ENCODE assay signal across 10 cellular contexts in the genomic region with DNA sequence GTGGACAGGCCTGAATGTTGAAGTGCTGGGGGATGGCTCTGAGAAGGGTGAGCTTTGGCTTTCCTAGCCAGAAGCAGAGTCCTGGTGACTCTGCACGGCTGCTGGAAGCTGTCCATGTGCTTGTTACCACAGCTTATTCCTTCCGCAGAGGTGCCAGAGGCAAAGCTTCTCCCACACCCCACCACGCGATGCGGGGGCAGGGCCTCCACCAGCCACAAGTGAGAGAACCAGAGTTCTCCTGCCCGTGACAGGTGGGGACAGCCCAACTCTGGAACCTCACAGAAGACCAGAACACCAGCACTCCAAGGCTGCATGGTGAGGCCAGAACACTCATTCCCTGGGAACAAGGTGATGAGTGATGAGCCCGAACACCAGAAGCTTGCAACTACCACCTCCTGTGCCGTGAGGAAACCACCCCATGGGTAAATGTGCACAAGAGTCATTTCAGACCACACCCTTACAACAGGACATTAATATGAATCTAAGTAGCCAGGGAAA. TPM values are rescaled to one million over a fixed set of nuclear protein-coding genes. Genes with fewer than 3 reads are reported as not detected.
DNase-seq lines count a peak whose midpoint lies in the region; ATAC-seq and TF ChIP-seq lines count a peak whose summit lies in the region.
"Had no signal": no experiment of that assay in that cellular context is flagged by ENCODE, and none has a peak within 500 bp of the region (broad histone marks: within the 10 kb centered on the region; RNA-seq: fewer than 3 reads in every experiment).

No MANE protein-coding gene starts in this region.

- H3K27me3 ChIP-seq in aorta (ENCODE audit: control insufficient read depth in 1 of 2, insufficient read depth in 2 of 2, low read length in 1 of 2) = no peaks in the 10 kb centered on the region

- H3K27ac Mint-ChIP-seq in neural crest cell (ENCODE audit: unreplicated experiment) = no peak overlapping the region
- no peak overlapping the region for H3K27ac Mint-ChIP-seq in activated T-cell treated with anti-CD3 and anti-CD28 coated beads, Interleukin-2, amount 50 U/mL, for 72 hours

- intact Hi-C loops in aorta (cut with DNase I) = loop anchor here (5.0 kb wide), 3 partner anchors 35 to 80 kb away; partner anchors contain the start of gene JAG1 (in 1 of the 2)

- no peak for TF ChIP-seq CTCF in neural crest cell (conservative IDR thresholded peaks at IDR 0.05)

- H3K4me3 ChIP-seq in aorta (ENCODE audit: low read length in 2 of 2) = no peak overlapping the region

- ATAC-seq in aorta (ENCODE audit: low FRiP score) = peak; percentile 34
- ATAC-seq in GM19035 (IDR thresholded peaks at IDR 0.05; ENCODE audit: unreplicated experiment) = no peak
- ATAC-seq in activated T-cell treated with anti-CD3 and anti-CD28 coated beads, Interleukin-2, amount 50 U/mL, for 72 hours (replicated peaks in 1 of 2) = no peak
- ATAC-seq in HG02981 (IDR thresholded peaks at IDR 0.05; ENCODE audit: unreplicated experiment) = no peak
- ATAC-seq: Panc1 had no signal

- H3K4me3 Mint-ChIP-seq in neural crest cell = peak overlapping the region; percentile 72
- H3K4me3 Mint-ChIP-seq in activated T-cell treated with anti-CD3 and anti-CD28 coated beads, Interleukin-2, amount 50 U/mL, for 72 hours = no peak overlapping the region

- peaks cover 0 to 13% of the 10 kb centered on the region in 2 donors for H3K36me3 ChIP-seq in aorta (ENCODE audit: control insufficient read depth in 1 of 2, insufficient read depth in 2 of 2, low read length in 1 of 2)

- H3K9me3 ChIP-seq in aorta (ENCODE audit: control insufficient read depth, low read length) = no peaks in the 10 kb centered on the region

- H3K9me3 Mint-ChIP-seq in neural crest cell = no peaks in the 10 kb centered on the region
- no peaks in the 10 kb centered on the region for H3K9me3 Mint-ChIP-seq in activated T-cell treated with anti-CD3 and anti-CD28 coated beads, Interleukin-2, amount 50 U/mL, for 72 hours

- 10 to 14% methylated on average over 8 of the region's 8 CpGs for WGBS in aorta, 2 donors

- peaks cover 89% of the 10 kb centered on the region for H3K4me1 Mint-ChIP-seq in neural crest cell
- H3K4me1 Mint-ChIP-seq in activated T-cell treated with anti-CD3 and anti-CD28 coated beads, Interleukin-2, amount 50 U/mL, for 72 hours (ENCODE audit: low read depth) = peaks cover 7% of the 10 kb centered on the region

- DNase-seq in astrocyte of the hippocampus (ENCODE audit: low read depth, low spot score) = peak; percentile 89
- DNase-seq in foreskin melanocyte = peak; percentile 7
- no peak for DNase-seq in neural crest cell (ENCODE audit: low read depth, low spot score)
- peak; percentile 88 to 90 for DNase-seq in aorta
- no peak for DNase-seq in activated T-cell treated with anti-CD3 and anti-CD28 coated beads, Interleukin-2, amount 50 U/mL, for 72 hours
- DNase-seq: activated CD4-positive, alpha-beta T cell treated with anti-CD3 and anti-CD28 coated beads for 48 hours; MV-4-11 had no signal

- peaks cover 38% of the 10 kb centered on the region for H3K36me3 Mint-ChIP-seq in neural crest cell (ENCODE audit: low read depth)
- H3K36me3 Mint-ChIP-seq in activated T-cell treated with anti-CD3 and anti-CD28 coated beads, Interleukin-2, amount 50 U/mL, for 72 hours (ENCODE audit: insufficient read depth in 2 of 2) = no peaks in the 10 kb centered on the region

- H3K4me1 ChIP-seq in aorta (ENCODE audit: control insufficient read depth in 1 of 2, insufficient read depth in 2 of 2, low read length in 2 of 2) = peaks cover 8 to 9% of the 10 kb centered on the region in 2 donors

- no peaks in the 10 kb centered on the region for H3K27me3 Mint-ChIP-seq in neural crest cell (ENCODE audit: low read depth)
- H3K27me3 Mint-ChIP-seq in activated T-cell treated with anti-CD3 and anti-CD28 coated beads, Interleukin-2, amount 50 U/mL, for 72 hours (ENCODE audit: low read depth) = no peaks in the 10 kb centered on the region

- H3K27ac ChIP-seq in aorta (ENCODE audit: low read depth in 1 of 2, low read length in 2 of 2) = peak overlapping the region; percentile 88 to 100

RNA-seq across cellular contexts. Expression of gene JAG1, which starts 36.7 kb away (rescaled TPM):
- 67.7 and 70.3 TPM in 2 replicates for total RNA-seq in neural crest cell
- 100 to 1,000 TPM; 133 to 226 TPM for total RNA-seq in aorta
- 100 to 1,000 TPM in 1 of 2 donors, 10 to 100 TPM in 1; 22.4 to 166 TPM for polyA plus RNA-seq in aorta
- total RNA-seq in activated T-cell treated with anti-CD3 and anti-CD28 coated beads, Interleukin-2, amount 50 U/mL, for 72 hours = 1 to 10 TPM; 1.0 to 1.2 TPM

Comparison
In these comparisons a context has a peak if more than half of its experiments do, and no peak if none do; other contexts are left out.
1. DNase-seq: peak in astrocyte of the hippocampus (single experiment), foreskin melanocyte (single experiment) and aorta (2 of 2); none in neural crest cell (single experiment) and activated T-cell treated with anti-CD3 and anti-CD28 coated beads, Interleukin-2, amount 50 U/mL, for 72 hours (0 of 2).
2. RNA of gene JAG1, which starts 36.7 kb away (total RNA-seq): 133 to 226 TPM in aorta and 67.7 to 70.3 TPM in neural crest cell; 1.0 to 1.2 TPM in activated T-cell treated with anti-CD3 and anti-CD28 coated beads, Interleukin-2, amount 50 U/mL, for 72 hours; every median in the first group is over 10 times any median in the second.